In the genomic region with DNA sequence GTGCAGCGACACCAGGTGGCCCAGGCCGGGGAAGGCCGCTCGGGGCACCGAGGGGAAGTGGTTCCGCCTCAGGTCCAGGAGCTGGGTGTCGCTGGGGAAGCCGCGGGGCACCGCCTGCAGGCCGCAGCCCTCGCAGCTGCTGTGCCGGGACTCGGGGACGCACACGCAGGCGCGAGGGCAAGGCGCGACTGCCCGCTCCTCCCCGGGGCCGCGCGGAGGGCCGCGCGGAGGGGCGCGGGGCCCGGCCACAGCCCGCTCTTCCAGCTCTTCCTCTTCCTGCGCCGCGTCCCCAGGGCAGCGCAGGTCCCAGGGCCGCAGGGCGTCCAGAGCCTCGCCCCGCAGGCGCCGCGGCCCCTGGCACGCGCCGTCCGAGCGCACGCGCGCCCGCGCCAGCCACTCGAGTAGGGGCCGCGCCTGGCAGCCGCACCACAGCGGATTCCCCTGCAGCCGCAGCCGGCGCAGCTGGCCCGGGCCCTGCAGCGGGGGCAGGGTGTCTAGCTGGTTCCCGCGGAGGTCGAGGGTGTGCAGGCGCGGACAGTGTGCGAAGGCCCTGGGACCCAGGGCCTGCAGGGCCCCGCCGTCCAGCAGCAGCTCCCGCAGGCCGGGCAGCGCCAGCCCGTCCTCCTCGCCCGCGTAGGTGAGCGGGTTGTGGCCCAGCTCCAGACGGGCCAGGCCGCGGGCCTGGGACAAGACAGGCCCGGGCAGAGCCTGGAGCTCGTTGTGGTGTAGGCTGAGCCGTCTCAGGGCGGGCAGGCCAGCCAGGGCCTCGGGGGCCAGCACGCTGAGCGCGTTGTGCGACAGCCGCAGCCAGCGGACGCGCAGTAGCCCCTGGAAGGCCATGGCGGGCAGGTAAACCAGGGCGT, we compare ENCODE assay signal across 8 cellular contexts. TPM values are rescaled to one million over a fixed set of nuclear protein-coding genes. Genes with fewer than 3 reads are reported as not detected.
DNase-seq lines count a peak whose midpoint lies in the region; ATAC-seq and TF ChIP-seq lines count a peak whose summit lies in the region.

No MANE protein-coding gene starts in this region.

- peak overlapping the region; percentile 71 for H3K4me3 Mint-ChIP-seq in activated T-helper 1 cell treated with anti-CD3 and anti-CD28 coated beads, Interleukin-12 subunit alpha, Interleukin-12 subunit beta, Interleukin-2, Interleukin-4 antibody, amounts not matched to agents 30 ng/mL and 10 ng/mL and 1 ng/mL, durations not matched to agents 14 hours and 24 hours and 36 hours
- H3K4me3 Mint-ChIP-seq in neural progenitor cell = no peak overlapping the region

- peak overlapping the region; percentile 87 for H2AFZ ChIP-seq in neural progenitor cell (replicated peaks)

- no peaks in the 10 kb centered on the region for H4K20me1 ChIP-seq in neural progenitor cell (ENCODE audit: low read depth)

- H3K27me3 Mint-ChIP-seq in activated T-helper 1 cell treated with anti-CD3 and anti-CD28 coated beads, Interleukin-12 subunit alpha, Interleukin-12 subunit beta, Interleukin-2, Interleukin-4 antibody, amounts not matched to agents 30 ng/mL and 10 ng/mL and 1 ng/mL, durations not matched to agents 14 hours and 24 hours and 36 hours (ENCODE audit: insufficient read depth) = peaks cover 2% of the 10 kb centered on the region
- H3K27me3 Mint-ChIP-seq in neural progenitor cell (ENCODE audit: insufficient read depth, low read depth) = peaks cover 4% of the 10 kb centered on the region

- H3K4me1 ChIP-seq in neural progenitor cell (peaks cover 9% of the 10 kb centered on the region), subcutaneous abdominal adipose tissue (ENCODE audit: control insufficient read depth in 5 of 5, insufficient read depth in 5 of 5, low read length in 5 of 5) (peaks cover 0 to 22% (median 19%) of the 10 kb centered on the region in 5 donors)

- no peaks in the 10 kb centered on the region for H3K79me2 ChIP-seq in neural progenitor cell (ENCODE audit: low read depth)

- peak overlapping the region; percentile 73 for H3K4me2 ChIP-seq in neural progenitor cell

- CTCF ChIA-PET in HEK293T (lab: Yijun Ruan, JAX) = no interaction called here

- intact Hi-C loops in activated T-helper 1 cell treated with anti-CD3 and anti-CD28 coated beads, Interleukin-12 subunit alpha, Interleukin-12 subunit beta, Interleukin-2, Interleukin-4 antibody, amounts not matched to agents 30 ng/mL and 10 ng/mL and 1 ng/mL, durations not matched to agents 14 hours and 24 hours and 36 hours (cut with micrococcal nuclease) = loop anchor here (1.0 kb wide), 1 partner anchor 316 kb away; no protein-coding TSS in a partner anchor

- no peaks in the 10 kb centered on the region for H3K36me3 ChIP-seq in neural progenitor cell
- no peaks in the 10 kb centered on the region for H3K36me3 ChIP-seq in subcutaneous abdominal adipose tissue (ENCODE audit: control insufficient read depth in 5 of 5, insufficient read depth in 5 of 5, low read length in 5 of 5)

- POLR2A ChIA-PET in HEK293T (lab: Yijun Ruan, JAX) = interaction anchor here (0.7 kb wide), 1 partner anchor 28 kb away, joined by 3 read pairs; no protein-coding TSS in a partner anchor

- H3K4me3 ChIP-seq in GM12875 (ENCODE audit: low read depth, low read length) (peak overlapping the region; percentile 37), foreskin fibroblast (ENCODE audit: low read depth in 1 of 2, low read length in 2 of 2) (peak overlapping the region in 1 of 2 donors; percentile 27), neural progenitor cell (peak overlapping the region; percentile 36), subcutaneous abdominal adipose tissue (ENCODE audit: low read depth in 1 of 5, low read length in 5 of 5) (peak overlapping the region in 4 of 5 donors; percentile 53 to 66 (median 58))

- H3K4me1 Mint-ChIP-seq in activated T-helper 1 cell treated with anti-CD3 and anti-CD28 coated beads, Interleukin-12 subunit alpha, Interleukin-12 subunit beta, Interleukin-2, Interleukin-4 antibody, amounts not matched to agents 30 ng/mL and 10 ng/mL and 1 ng/mL, durations not matched to agents 14 hours and 24 hours and 36 hours (ENCODE audit: low read depth) = no peaks in the 10 kb centered on the region
- peaks cover 10% of the 10 kb centered on the region for H3K4me1 Mint-ChIP-seq in neural progenitor cell

- H3K9me3 ChIP-seq in neural progenitor cell (ENCODE audit: low read depth) (no peaks in the 10 kb centered on the region), subcutaneous abdominal adipose tissue (ENCODE audit: control insufficient read depth in 5 of 5, low read length in 5 of 5) (no peaks in the 10 kb centered on the region)

- peak; percentile 61 for ATAC-seq in HG02852 (IDR thresholded peaks at IDR 0.05; ENCODE audit: unreplicated experiment)

- peak; percentile 56 for DNase-seq in NOMO-1 treated with dmso at 0.1 percent for 144 hours (lab: John Stamatoyannopoulos, UW; ENCODE audit: unreplicated experiment)
- DNase-seq in activated T-helper 1 cell treated with anti-CD3 and anti-CD28 coated beads, Interleukin-12 subunit alpha, Interleukin-12 subunit beta, Interleukin-2, Interleukin-4 antibody, amounts not matched to agents 30 ng/mL and 10 ng/mL and 1 ng/mL, durations not matched to agents 14 hours and 24 hours and 36 hours (ENCODE audit: low spot score) = peak; percentile 79
- peak; percentile 33 to 60 for DNase-seq in foreskin fibroblast
- DNase-seq in neural progenitor cell (ENCODE audit: low spot score) = peak; percentile 86
- DNase-seq in HEK293T (ENCODE audit: extremely low spot score) = no peak

- H3K9ac ChIP-seq in neural progenitor cell (no peak overlapping the region), subcutaneous abdominal adipose tissue (ENCODE audit: low read length in 5 of 5) (peak overlapping the region in 4 of 5 donors; percentile 18 to 59 (median 32))

- H3K27ac Mint-ChIP-seq in activated T-helper 1 cell treated with anti-CD3 and anti-CD28 coated beads, Interleukin-12 subunit alpha, Interleukin-12 subunit beta, Interleukin-2, Interleukin-4 antibody, amounts not matched to agents 30 ng/mL and 10 ng/mL and 1 ng/mL, durations not matched to agents 14 hours and 24 hours and 36 hours = no peak overlapping the region
- H3K27ac Mint-ChIP-seq in neural progenitor cell = no peak overlapping the region

- TF ChIP-seq CTCF in GM12875 (IDR thresholded peaks at IDR 0.05; ENCODE audit: borderline replicate concordance, insufficient read depth, low read depth, low read length) = peak; percentile 92
- peak; percentile 32 for TF ChIP-seq CTCF in foreskin fibroblast (IDR thresholded peaks at IDR 0.05; ENCODE audit: low read depth, low read length)
- peak; percentile 68 for TF ChIP-seq CTCF in neural progenitor cell (IDR thresholded peaks at IDR 0.05)

- no peaks in the 10 kb centered on the region for H3K9me3 Mint-ChIP-seq in activated T-helper 1 cell treated with anti-CD3 and anti-CD28 coated beads, Interleukin-12 subunit alpha, Interleukin-12 subunit beta, Interleukin-2, Interleukin-4 antibody, amounts not matched to agents 30 ng/mL and 10 ng/mL and 1 ng/mL, durations not matched to agents 14 hours and 24 hours and 36 hours
- H3K9me3 Mint-ChIP-seq in neural progenitor cell = no peaks in the 10 kb centered on the region

- peaks cover 19% of the 10 kb centered on the region for H3F3A ChIP-seq in neural progenitor cell (ENCODE audit: low read depth)

- no peaks in the 10 kb centered on the region for H3K36me3 Mint-ChIP-seq in activated T-helper 1 cell treated with anti-CD3 and anti-CD28 coated beads, Interleukin-12 subunit alpha, Interleukin-12 subunit beta, Interleukin-2, Interleukin-4 antibody, amounts not matched to agents 30 ng/mL and 10 ng/mL and 1 ng/mL, durations not matched to agents 14 hours and 24 hours and 36 hours (ENCODE audit: low read depth)
- H3K36me3 Mint-ChIP-seq in neural progenitor cell = no peaks in the 10 kb centered on the region

- H3K27me3 ChIP-seq in neural progenitor cell = peaks cover 21% of the 10 kb centered on the region
- H3K27me3 ChIP-seq in subcutaneous abdominal adipose tissue (ENCODE audit: control insufficient read depth in 5 of 5, insufficient read depth in 4 of 5, low read length in 5 of 5) = no peaks in the 10 kb centered on the region

- no peak overlapping the region for H3K27ac ChIP-seq in neural progenitor cell
- H3K27ac ChIP-seq in subcutaneous abdominal adipose tissue (ENCODE audit: low read depth, low read length) = no peak overlapping the region

TF ChIP-seq in HEK293T, 16 proteins besides CTCF, POLR2A, EP300 and RAD21:
- no peak for TF ChIP-seq ARNT (IDR thresholded peaks at IDR 0.05)
- no peak for TF ChIP-seq ZNF384 (IDR thresholded peaks at IDR 0.05)
- TF ChIP-seq FOXM1 (IDR thresholded peaks at IDR 0.05; ENCODE audit: borderline replicate concordance) = no peak
- no peak for TF ChIP-seq ELF4 (IDR thresholded peaks at IDR 0.05)
- no peak for TF ChIP-seq CTBP1 (IDR thresholded peaks at IDR 0.05; ENCODE audit: borderline replicate concordance)
- no peak for TF ChIP-seq NFRKB (IDR thresholded peaks at IDR 0.05)
- no peak for TF ChIP-seq BHLHE40 (IDR thresholded peaks at IDR 0.05; ENCODE audit: borderline replicate concordance)
- TF ChIP-seq, protein P1, sequence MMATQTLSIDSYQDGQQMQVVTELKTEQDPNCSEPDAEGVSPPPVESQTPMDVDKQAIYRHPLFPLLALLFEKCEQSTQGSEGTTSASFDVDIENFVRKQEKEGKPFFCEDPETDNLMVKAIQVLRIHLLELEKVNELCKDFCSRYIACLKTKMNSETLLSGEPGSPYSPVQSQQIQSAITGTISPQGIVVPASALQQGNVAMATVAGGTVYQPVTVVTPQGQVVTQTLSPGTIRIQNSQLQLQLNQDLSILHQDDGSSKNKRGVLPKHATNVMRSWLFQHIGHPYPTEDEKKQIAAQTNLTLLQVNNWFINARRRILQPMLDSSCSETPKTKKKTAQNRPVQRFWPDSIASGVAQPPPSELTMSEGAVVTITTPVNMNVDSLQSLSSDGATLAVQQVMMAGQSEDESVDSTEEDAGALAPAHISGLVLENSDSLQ (IDR thresholded peaks at IDR 0.05) = no peak
- TF ChIP-seq FOXA1 (IDR thresholded peaks at IDR 0.05) = no peak
- no peak for TF ChIP-seq SP1 (IDR thresholded peaks at IDR 0.05)

RNA-seq across cellular contexts. Expression of a gene that starts 2.8 kb away (rescaled TPM):
- total RNA-seq in activated T-helper 1 cell treated with anti-CD3 and anti-CD28 coated beads, Interleukin-12 subunit alpha, Interleukin-12 subunit beta, Interleukin-2, Interleukin-4 antibody, amounts not matched to agents 30 ng/mL and 10 ng/mL and 1 ng/mL, durations not matched to agents 14 hours and 24 hours and 36 hours = 0.36 and 0.66 TPM in 2 replicates
- total RNA-seq in neural progenitor cell (ENCODE audit: low replicate concordance) = 0.56 TPM in 1 of 2 replicates, not detected in the other

RNA-seq across cellular contexts. Expression of a gene that starts 32.8 kb away (rescaled TPM):
- total RNA-seq in activated T-helper 1 cell treated with anti-CD3 and anti-CD28 coated beads, Interleukin-12 subunit alpha, Interleukin-12 subunit beta, Interleukin-2, Interleukin-4 antibody, amounts not matched to agents 30 ng/mL and 10 ng/mL and 1 ng/mL, durations not matched to agents 14 hours and 24 hours and 36 hours = 51.9 and 56.6 TPM in 2 replicates
- total RNA-seq in neural progenitor cell (ENCODE audit: low replicate concordance) = 14.4 and 24.4 TPM in 2 replicates

RNA-seq across cellular contexts. Expression of a gene that starts 48.0 kb away (rescaled TPM):
- 197 and 199 TPM in 2 replicates for total RNA-seq in activated T-helper 1 cell treated with anti-CD3 and anti-CD28 coated beads, Interleukin-12 subunit alpha, Interleukin-12 subunit beta, Interleukin-2, Interleukin-4 antibody, amounts not matched to agents 30 ng/mL and 10 ng/mL and 1 ng/mL, durations not matched to agents 14 hours and 24 hours and 36 hours
- 53.4 and 114 TPM in 2 replicates for total RNA-seq in neural progenitor cell (ENCODE audit: low replicate concordance)

Comparison
In these comparisons a context has a peak if more than half of its experiments do, and no peak if none do; other contexts are left out.
1. CTCF ChIP-seq: peak in every context shown above with its lines; median percentile 92 in GM12875; 68 in neural progenitor cell; 32 in foreskin fibroblast.